In the genomic region with DNA sequence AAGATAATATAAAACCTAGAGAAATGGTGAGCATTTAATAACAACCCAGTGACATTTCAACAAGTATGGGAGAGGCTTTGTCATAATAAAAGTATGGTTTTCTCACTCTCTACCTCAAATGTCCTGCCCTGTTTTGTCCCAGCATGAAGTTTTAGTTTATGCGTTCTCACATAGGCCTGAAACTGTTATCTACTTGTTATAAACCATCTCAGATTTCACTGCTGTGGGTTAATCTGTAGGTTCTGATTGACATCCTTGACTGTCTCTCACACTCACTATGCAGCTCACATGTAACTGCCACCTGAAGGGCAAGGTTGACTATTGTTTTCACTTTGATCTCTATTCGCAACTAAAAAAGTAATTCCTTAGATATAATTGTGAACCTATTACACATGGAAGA, we compare ENCODE assay signal across 20 cellular contexts. TPM values are rescaled to one million over a fixed set of nuclear protein-coding genes. Genes with fewer than 3 reads are reported as not detected.
DNase-seq lines count a peak whose midpoint lies in the region; ATAC-seq lines count a peak whose summit lies in the region.
"Had no signal": no experiment of that assay in that cellular context is flagged by ENCODE, and none has a peak within 500 bp of the region (broad histone marks: within the 10 kb centered on the region; RNA-seq: fewer than 3 reads in every experiment).

No MANE protein-coding gene starts in this region.

- peaks cover 9% of the 10 kb centered on the region for H3K4me1 Mint-ChIP-seq in activated T-helper 17 cell treated with anti-CD3 and anti-CD28 coated beads, Interleukin-2, amount 50 U/mL, for 72 hours
- H3K4me1 Mint-ChIP-seq in natural killer cell treated with Interleukin-12 subunit alpha and Interleukin-12 subunit beta and Interleukin-15 and Interleukin-18, amount 100 ng/mL, for 72 hours (ENCODE audit: low read depth in 2 of 2): peaks cover 35 to 49% of the 10 kb centered on the region in 2 donors

- peak; percentile 42 for ATAC-seq in GM18870 (IDR thresholded peaks at IDR 0.05; ENCODE audit: unreplicated experiment)
- ATAC-seq in activated T-helper 17 cell treated with anti-CD3 and anti-CD28 coated beads, Interleukin-2, amount 50 U/mL, for 72 hours (replicated peaks): peak; percentile 45
- ATAC-seq in natural killer cell treated with Interleukin-12 subunit alpha and Interleukin-12 subunit beta and Interleukin-15 and Interleukin-18, amount 100 ng/mL, for 72 hours: peak; percentile 82 to 88
- no peak for ATAC-seq in GM21786 (IDR thresholded peaks at IDR 0.05; ENCODE audit: unreplicated experiment)
- no peak for ATAC-seq in GM19395 (IDR thresholded peaks at IDR 0.05; ENCODE audit: unreplicated experiment)

- no peak overlapping the region for H3K4me3 Mint-ChIP-seq in activated T-helper 17 cell treated with anti-CD3 and anti-CD28 coated beads, Interleukin-2, amount 50 U/mL, for 72 hours
- peak overlapping the region; percentile 69 for H3K4me3 Mint-ChIP-seq in natural killer cell treated with Interleukin-12 subunit alpha and Interleukin-12 subunit beta and Interleukin-15 and Interleukin-18, amount 100 ng/mL, for 72 hours
- H3K4me3 Mint-ChIP-seq: activated naive CD8-positive, alpha-beta T cell; activated T-helper 1 cell treated with anti-CD3 and anti-CD28 coated beads, Interleukin-12 subunit alpha, Interleukin-12 subunit beta, Interleukin-2, Interleukin-4 antibody, amounts not matched to agents 30 ng/mL and 10 ng/mL and 1 ng/mL, durations not matched to agents 14 hours and 24 hours and 36 hours; T-helper 1 cell treated with Interleukin-12 subunit alpha and Interleukin-12 subunit beta and Interleukin-4 antibody, amounts not matched to agents 30 μg/mL and 1 μg/mL, for 36 hours had no signal

- peak; percentile 19 for DNase-seq in NCI-H2171 treated with DMSO at 0.1 percent for 48 hours (lab: John Stamatoyannopoulos, UW)
- no peak for DNase-seq in NCI-H2171 (lab: John Stamatoyannopoulos, UW)
- DNase-seq in natural killer cell treated with Interleukin-12 subunit alpha and Interleukin-12 subunit beta and Interleukin-15 and Interleukin-18, amount 100 ng/mL, for 72 hours (ENCODE audit: low spot score): peak; percentile 71
- DNase-seq in SKM-1 treated with dmso at 0.1 percent for 144 hours (lab: John Stamatoyannopoulos, UW; ENCODE audit: unreplicated experiment): no peak
- DNase-seq: cerebellar nuclear complex, GF-D8, glutamatergic neuron, GOT3, Kasumi-1, NCI-H1694 treated with DMSO at 0.1 percent for 48 hours, NCI-H2227 treated with DMSO at 0.1 percent for 48 hours, sigmoid colon had no signal

- no peak overlapping the region for H3K27ac Mint-ChIP-seq in activated T-helper 17 cell treated with anti-CD3 and anti-CD28 coated beads, Interleukin-2, amount 50 U/mL, for 72 hours
- H3K27ac Mint-ChIP-seq in natural killer cell treated with Interleukin-12 subunit alpha and Interleukin-12 subunit beta and Interleukin-15 and Interleukin-18, amount 100 ng/mL, for 72 hours: peak overlapping the region in 1 of 2 donors; percentile 91
- H3K27ac Mint-ChIP-seq: activated naive CD8-positive, alpha-beta T cell; activated T-helper 1 cell treated with anti-CD3 and anti-CD28 coated beads, Interleukin-12 subunit alpha, Interleukin-12 subunit beta, Interleukin-2, Interleukin-4 antibody, amounts not matched to agents 30 ng/mL and 10 ng/mL and 1 ng/mL, durations not matched to agents 14 hours and 24 hours and 36 hours; progenitor cell of endocrine pancreas; T-helper 1 cell treated with Interleukin-12 subunit alpha and Interleukin-12 subunit beta and Interleukin-4 antibody, amounts not matched to agents 30 μg/mL and 1 μg/mL, for 36 hours had no signal

- H3K27me3 Mint-ChIP-seq in activated T-helper 17 cell treated with anti-CD3 and anti-CD28 coated beads, Interleukin-2, amount 50 U/mL, for 72 hours: no peaks in the 10 kb centered on the region
- no peaks in the 10 kb centered on the region for H3K27me3 Mint-ChIP-seq in natural killer cell treated with Interleukin-12 subunit alpha and Interleukin-12 subunit beta and Interleukin-15 and Interleukin-18, amount 100 ng/mL, for 72 hours
- H3K27me3 Mint-ChIP-seq: activated naive CD8-positive, alpha-beta T cell had no signal

- H3K36me3 Mint-ChIP-seq in activated T-helper 17 cell treated with anti-CD3 and anti-CD28 coated beads, Interleukin-2, amount 50 U/mL, for 72 hours (ENCODE audit: low read depth): no peaks in the 10 kb centered on the region
- peaks cover 9% of the 10 kb centered on the region for H3K36me3 Mint-ChIP-seq in natural killer cell treated with Interleukin-12 subunit alpha and Interleukin-12 subunit beta and Interleukin-15 and Interleukin-18, amount 100 ng/mL, for 72 hours
- H3K36me3 Mint-ChIP-seq: activated naive CD8-positive, alpha-beta T cell had no signal

- no peaks in the 10 kb centered on the region for H3K9me3 Mint-ChIP-seq in activated T-helper 17 cell treated with anti-CD3 and anti-CD28 coated beads, Interleukin-2, amount 50 U/mL, for 72 hours
- no peaks in the 10 kb centered on the region for H3K9me3 Mint-ChIP-seq in natural killer cell treated with Interleukin-12 subunit alpha and Interleukin-12 subunit beta and Interleukin-15 and Interleukin-18, amount 100 ng/mL, for 72 hours
- H3K9me3 Mint-ChIP-seq: activated T-helper 1 cell treated with anti-CD3 and anti-CD28 coated beads, Interleukin-12 subunit alpha, Interleukin-12 subunit beta, Interleukin-2, Interleukin-4 antibody, amounts not matched to agents 30 ng/mL and 10 ng/mL and 1 ng/mL, durations not matched to agents 14 hours and 24 hours and 36 hours; T-helper 1 cell treated with Interleukin-12 subunit alpha and Interleukin-12 subunit beta and Interleukin-4 antibody, amounts not matched to agents 30 μg/mL and 1 μg/mL, for 36 hours had no signal

RNA-seq across cellular contexts. Expression of gene ZEB2, which starts 44.9 kb away (rescaled TPM):
- total RNA-seq in activated T-helper 17 cell treated with anti-CD3 and anti-CD28 coated beads, Interleukin-2, amount 50 U/mL, for 72 hours: 10 to 100 TPM; 27.6 to 44.1 TPM
- 100 to 1,000 TPM; 181 to 248 TPM for total RNA-seq in natural killer cell treated with Interleukin-12 subunit alpha and Interleukin-12 subunit beta and Interleukin-15 and Interleukin-18, amount 100 ng/mL, for 72 hours

Comparison
In these comparisons a context has a peak if more than half of its experiments do, and no peak if none do; other contexts are left out.
1. DNase-seq: peak in NCI-H2171 treated with DMSO at 0.1 percent for 48 hours (single experiment) and natural killer cell treated with Interleukin-12 subunit alpha and Interleukin-12 subunit beta and Interleukin-15 and Interleukin-18, amount 100 ng/mL, for 72 hours (single experiment); none in NCI-H2171 (single experiment) and SKM-1 treated with dmso at 0.1 percent for 144 hours (single experiment).
2. ATAC-seq: peak in GM18870 (single experiment), activated T-helper 17 cell treated with anti-CD3 and anti-CD28 coated beads, Interleukin-2, amount 50 U/mL, for 72 hours (single experiment) and natural killer cell treated with Interleukin-12 subunit alpha and Interleukin-12 subunit beta and Interleukin-15 and Interleukin-18, amount 100 ng/mL, for 72 hours (2 of 2); none in GM21786 (single experiment) and GM19395 (single experiment).
3. RNA of gene ZEB2, which starts 44.9 kb away (total RNA-seq): 181 to 248 TPM in natural killer cell treated with Interleukin-12 subunit alpha and Interleukin-12 subunit beta and Interleukin-15 and Interleukin-18, amount 100 ng/mL, for 72 hours; 27.6 to 44.1 TPM in activated T-helper 17 cell treated with anti-CD3 and anti-CD28 coated beads, Interleukin-2, amount 50 U/mL, for 72 hours; every median in the first group is over 4 times any median in the second.